12 cellular contexts compared by ENCODE assay signal in genomic region chr1:18530567-18531502, GRCh38. TPM values are rescaled to one million over a fixed set of nuclear protein-coding genes. Genes with fewer than 3 reads are reported as not detected.
A peak's percentile ranks its signal among the peaks of the same experiment; 100 is the strongest.
DNase-seq lines count a peak whose midpoint lies in the region; TF ChIP-seq lines count a peak whose summit lies in the region.
"Had no signal": no experiment of that assay in that cellular context is flagged by ENCODE, and none has a peak within 500 bp of the region (broad histone marks: within the 10 kb centered on the region; RNA-seq: fewer than 3 reads in every experiment).

No MANE protein-coding gene starts in this region.

- no peak overlapping the region for H3K4me2 ChIP-seq in smooth muscle cell

- no peak overlapping the region for H3K9ac ChIP-seq in smooth muscle cell (ENCODE audit: low read depth)

- DNase-seq in NCI-H524 (lab: John Stamatoyannopoulos, UW) (peak; percentile 43 to 50), NCI-H524 treated with DMSO at 0.1 percent for 48 hours (lab: John Stamatoyannopoulos, UW) (no peak), NCI-H2196 treated with DMSO at 0.1 percent for 48 hours (lab: John Stamatoyannopoulos, UW; ENCODE audit: unreplicated experiment) (peak; percentile 22), ecto neural progenitor cell (ENCODE audit: low spot score) (peak; percentile 47), smooth muscle cell (lab: John Stamatoyannopoulos, UW; ENCODE audit: unreplicated experiment) (no peak), NCI-H1417 (lab: John Stamatoyannopoulos, UW) (no peak), substantia nigra (lab: John Stamatoyannopoulos, UW) (no peak), NCI-H1436 (lab: John Stamatoyannopoulos, UW) (no peak)
- DNase-seq: activated CD4-positive, alpha-beta T cell treated with anti-CD3 and anti-CD28 coated beads for 1 hour; NK-92 treated with Interleukin-12 subunit alpha and Interleukin-12 subunit beta, amount 100 ng/mL, for 24 hours; sigmoid colon had no signal

- H3K27ac ChIP-seq in smooth muscle cell (ENCODE audit: low read depth) (no peak overlapping the region), substantia nigra (ENCODE audit: low read depth, low read length, poor library complexity, severe bottlenecking) (no peak overlapping the region)
- H3K27ac ChIP-seq: sigmoid colon had no signal

- H3K9me3 ChIP-seq in smooth muscle cell (replicated peaks; ENCODE audit: low read depth) = no peaks in the 10 kb centered on the region
- H3K9me3 ChIP-seq: sigmoid colon had no signal

- no peak overlapping the region for H2AFZ ChIP-seq in smooth muscle cell (ENCODE audit: low read depth)

- no peaks in the 10 kb centered on the region for H4K20me1 ChIP-seq in smooth muscle cell (ENCODE audit: low read depth)

- 38% methylated on average over 6 of the region's 6 CpGs for WGBS in smooth muscle cell (ENCODE audit: low lambda C conversion rate)

- H3K79me2 ChIP-seq in smooth muscle cell (ENCODE audit: low read depth) = no peaks in the 10 kb centered on the region

- no peak overlapping the region for H3K4me3 ChIP-seq in smooth muscle cell
- H3K4me3 ChIP-seq: sigmoid colon had no signal

- H3K36me3 ChIP-seq in smooth muscle cell (ENCODE audit: low read depth) = no peaks in the 10 kb centered on the region
- H3K36me3 ChIP-seq: sigmoid colon had no signal

- peak; percentile 30 for TF ChIP-seq CTCF in smooth muscle cell (IDR thresholded peaks at IDR 0.05; ENCODE audit: borderline replicate concordance, insufficient read depth, poor library complexity, severe bottlenecking)

- no peaks in the 10 kb centered on the region for H3K4me1 ChIP-seq in smooth muscle cell (ENCODE audit: low read depth)
- H3K4me1 ChIP-seq: sigmoid colon had no signal

- peaks cover 63% of the 10 kb centered on the region for H3K27me3 ChIP-seq in smooth muscle cell (ENCODE audit: low read depth)

- H3F3A ChIP-seq in smooth muscle cell (ENCODE audit: low read depth) = no peaks in the 10 kb centered on the region

RNA-seq across cellular contexts. Expression of gene KLHDC7A, which starts 50.1 kb away (rescaled TPM):
- total RNA-seq in smooth muscle cell = 0.18 TPM in 1 of 2 replicates, not detected in the other
- polyA plus RNA-seq in smooth muscle cell = 0.27 and 0.41 TPM in 2 replicates
- total RNA-seq: lung microvascular endothelial cell had no signal

Comparison
In these comparisons a context has a peak if more than half of its experiments do, and no peak if none do; other contexts are left out.
1. DNase-seq: peak in NCI-H524 (2 of 2), NCI-H2196 treated with DMSO at 0.1 percent for 48 hours (single experiment) and ecto neural progenitor cell (single experiment); none in NCI-H524 treated with DMSO at 0.1 percent for 48 hours (single experiment), smooth muscle cell (single experiment), NCI-H1417 (0 of 3), substantia nigra (0 of 49) and NCI-H1436 (single experiment).